Comparison of ENCODE assay signal across 1 cellular context in the genomic region with DNA sequence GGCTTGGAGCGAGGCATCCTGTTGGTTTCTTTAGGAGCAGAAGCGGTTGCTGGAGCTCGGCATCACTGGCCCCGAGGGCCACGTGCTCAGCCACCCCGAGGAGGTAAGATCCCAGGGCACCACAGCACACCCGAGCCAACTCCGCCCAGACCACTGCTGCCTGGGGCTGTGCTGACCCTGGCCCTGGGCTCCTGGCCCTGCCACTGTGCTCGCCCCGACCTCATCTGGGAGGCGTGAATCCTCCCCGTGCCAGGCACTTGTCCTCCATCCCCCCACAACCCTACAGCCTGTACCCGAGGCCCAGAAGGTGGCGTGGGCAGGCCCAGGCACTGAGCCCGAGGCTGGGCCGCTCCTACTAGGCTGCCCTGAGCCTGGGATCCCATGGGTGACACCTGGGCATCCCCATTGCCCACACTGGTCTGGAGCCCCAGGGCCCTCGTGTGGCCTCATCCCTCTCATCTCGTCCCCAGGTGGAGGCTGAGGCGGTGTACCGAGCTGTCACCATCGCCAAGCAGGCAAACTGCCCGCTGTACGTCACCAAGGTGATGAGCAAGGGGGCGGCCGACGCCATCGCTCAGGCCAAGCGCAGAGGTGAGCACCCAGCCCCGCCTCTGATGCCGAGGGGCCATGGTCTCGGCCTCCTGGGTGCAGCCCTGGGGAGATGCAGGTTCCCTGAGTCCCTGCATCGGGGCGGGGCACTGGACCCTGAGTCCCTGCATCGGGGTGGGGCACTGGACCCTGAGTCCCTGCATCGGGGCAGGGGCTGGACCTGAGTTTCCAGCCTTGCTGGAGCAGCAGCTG.
TF ChIP-seq lines count a peak whose summit lies in the region.

No MANE protein-coding gene starts in this region.

TF ChIP-seq in H1, 55 proteins besides CTCF, POLR2A, EP300 and RAD21:
- TF ChIP-seq CTBP2 (IDR thresholded peaks at IDR 0.05; ENCODE audit: borderline replicate concordance, insufficient read depth, insufficient read length, low read length) (no peak), EZH2 (IDR thresholded peaks at IDR 0.05; ENCODE audit: low read depth, low read length, severe bottlenecking) (no peak)
